ENCODE assay signal across 14 cellular contexts in genomic region chr14:24317141-24317927, GRCh38. TPM values are rescaled to one million over a fixed set of nuclear protein-coding genes. Genes with fewer than 3 reads are reported as not detected.
DNase-seq lines count a peak whose midpoint lies in the region; ATAC-seq and TF ChIP-seq lines count a peak whose summit lies in the region.
"Had no signal": no experiment of that assay in that cellular context is flagged by ENCODE, and none has a peak within 500 bp of the region (broad histone marks: within the 10 kb centered on the region; RNA-seq: fewer than 3 reads in every experiment).

No MANE protein-coding gene starts in this region.

- in situ Hi-C loops in mammary epithelial cell (cut with MboI; ENCODE audit: low sequenced_read_pairs in 2 of 2), result no loop called here
- in situ Hi-C loops in brain microvascular endothelial cell (cut with HindIII; ENCODE audit: low pct_ligation_motif_present, low sequenced_read_pairs), result no loop called here

- H3K4me3 ChIP-seq in HEK293 (ENCODE audit: low read depth, low read length) (no peak overlapping the region), mammary epithelial cell (replicated peaks in 1 of 3; ENCODE audit: insufficient read depth in 1 of 3, low read depth in 2 of 3, low read length in 3 of 3) (no peak overlapping the region), brain microvascular endothelial cell (ENCODE audit: low read depth, low read length) (no peak overlapping the region)
- H3K4me3 ChIP-seq: sigmoid colon, tibial artery had no signal

- BruUV-seq in mammary epithelial cell (replicated peaks; lab: Mats Ljungman, UMichigan), result no TSS peak

- H3K79me2 ChIP-seq in mammary epithelial cell (ENCODE audit: insufficient read depth, low read length), result no peaks in the 10 kb centered on the region

- H3K27ac ChIP-seq in HEK293 (ENCODE audit: extremely low read depth, low read depth, low read length) (no peak overlapping the region), mammary epithelial cell (ENCODE audit: insufficient read depth, low read depth, low read length) (no peak overlapping the region), brain microvascular endothelial cell (no peak overlapping the region)
- H3K27ac ChIP-seq: tibial artery had no signal

- POLR2A ChIA-PET in activated CD4-positive, alpha-beta T cell treated with anti-CD3 and anti-CD28 coated beads for 36 hours (lab: Charles Lee), result no interaction called here
- POLR2A ChIA-PET in activated CD4-positive, alpha-beta T cell treated with anti-CD3 and anti-CD28 coated beads, Interleukin-2, amount 10 ng/mL, durations not matched to agents 7 days and 5 days (lab: Charles Lee), result no interaction called here
- POLR2A ChIA-PET in HEK293 (lab: Yijun Ruan, JAX), result interaction anchor here (0.9 kb wide), 1 partner anchor 75 kb away, joined by 4 read pairs; the partner anchor contains the start of gene TINF2

- intact Hi-C loops in activated CD4-positive, alpha-beta T cell treated with anti-CD3 and anti-CD28 coated beads for 36 hours (cut with DNase I, micrococcal nuclease), result no loop called here
- intact Hi-C loops in mammary epithelial cell (cut with micrococcal nuclease), result no loop called here

- CTCF ChIA-PET in activated CD4-positive, alpha-beta T cell treated with anti-CD3 and anti-CD28 coated beads for 36 hours (lab: Charles Lee), result interaction anchor here (0.6 to 5.5 kb wide), 4 partner anchors 9 to 16 kb away, joined by 3 to 40 read pairs (median 8); partner anchors contain the start of genes CIDEB and LTB4R2
- CTCF ChIA-PET in activated CD4-positive, alpha-beta T cell treated with anti-CD3 and anti-CD28 coated beads, Interleukin-2, amount 10 ng/mL, durations not matched to agents 7 days and 5 days (lab: Charles Lee), result interaction anchor here (0.6 to 3.5 kb wide), 14 partner anchors 8 to 117 kb away, joined by 3 to 16 read pairs (median 4); partner anchors contain the start of genes CIDEB, LTB4R2, MDP1 and RIPK3
- CTCF ChIA-PET in HEK293 (lab: Yijun Ruan, JAX) (interaction anchor here (0.7 to 6.4 kb wide), 7 partner anchors 9 to 114 kb away, joined by 3 to 38 read pairs (median 9); partner anchors contain the start of genes CIDEB and TINF2), mammary epithelial cell (lab: Charles Lee; ENCODE audit: low non-redundant PET) (no interaction called here)

- peaks cover 2% of the 10 kb centered on the region for H3K36me3 Mint-ChIP-seq in activated CD4-positive, alpha-beta T cell treated with anti-CD3 and anti-CD28 coated beads for 36 hours (ENCODE audit: low read depth)
- H3K36me3 Mint-ChIP-seq in activated CD4-positive, alpha-beta T cell treated with anti-CD3 and anti-CD28 coated beads, Interleukin-2, amount 10 ng/mL, durations not matched to agents 7 days and 5 days (ENCODE audit: low read depth), result peaks cover 23% of the 10 kb centered on the region
- no peaks in the 10 kb centered on the region for H3K36me3 Mint-ChIP-seq in osteocyte (ENCODE audit: unreplicated experiment)

- WGBS in mammary epithelial cell (ENCODE audit: low coverage, missing lambda C conversion rate), result 100% methylated on average over 3 of the region's 3 CpGs

- H3K27me3 Mint-ChIP-seq in activated CD4-positive, alpha-beta T cell treated with anti-CD3 and anti-CD28 coated beads for 36 hours, result no peaks in the 10 kb centered on the region
- H3K27me3 Mint-ChIP-seq in activated CD4-positive, alpha-beta T cell treated with anti-CD3 and anti-CD28 coated beads, Interleukin-2, amount 10 ng/mL, durations not matched to agents 7 days and 5 days, result peaks cover 8% of the 10 kb centered on the region
- H3K27me3 Mint-ChIP-seq in osteocyte (ENCODE audit: unreplicated experiment), result peaks cover 6% of the 10 kb centered on the region

- TF ChIP-seq CTCF in HEK293 (tag by site-specific recombination; IDR thresholded peaks at IDR 0.05) (no peak), mammary epithelial cell (conservative IDR thresholded peaks at IDR 0.05 in 1 of 2, IDR thresholded peaks at IDR 0.05 in 1 of 2; ENCODE audit: extremely low read depth in 1 of 2, insufficient read depth in 1 of 2, low read depth in 1 of 2, low read length in 2 of 2) (no peak), osteocyte (IDR thresholded peaks at IDR 0.05) (no peak), brain microvascular endothelial cell (IDR thresholded peaks at IDR 0.05; ENCODE audit: low read depth, low read length, missing control alignments) (no peak)

- no peaks in the 10 kb centered on the region for H3K9me3 Mint-ChIP-seq in activated CD4-positive, alpha-beta T cell treated with anti-CD3 and anti-CD28 coated beads for 36 hours (ENCODE audit: low read depth)
- no peaks in the 10 kb centered on the region for H3K9me3 Mint-ChIP-seq in activated CD4-positive, alpha-beta T cell treated with anti-CD3 and anti-CD28 coated beads, Interleukin-2, amount 10 ng/mL, durations not matched to agents 7 days and 5 days
- no peaks in the 10 kb centered on the region for H3K9me3 Mint-ChIP-seq in osteocyte (ENCODE audit: unreplicated experiment)
- H3K9me3 Mint-ChIP-seq: naive thymus-derived CD4-positive, alpha-beta T cell; T-cell had no signal

- DNase-seq in activated CD4-positive, alpha-beta T cell treated with anti-CD3 and anti-CD28 coated beads for 36 hours, result no peak
- DNase-seq in activated CD4-positive, alpha-beta T cell treated with anti-CD3 and anti-CD28 coated beads, Interleukin-2, amount 10 ng/mL, durations not matched to agents 7 days and 5 days, result no peak
- DNase-seq in mammary epithelial cell (peak; percentile 68), osteocyte (ENCODE audit: extremely low spot score, unreplicated experiment) (no peak), brain microvascular endothelial cell (no peak), KG1 (lab: John Stamatoyannopoulos, UW) (no peak)
- DNase-seq in effector CD4-positive, alpha-beta T cell, result no peak
- DNase-seq: amniotic stem cell; left cardiac atrium; naive thymus-derived CD4-positive, alpha-beta T cell; T-cell; tibial artery had no signal

- H3K4me1 Mint-ChIP-seq in activated CD4-positive, alpha-beta T cell treated with anti-CD3 and anti-CD28 coated beads for 36 hours, result peaks cover 42% of the 10 kb centered on the region
- peaks cover 43% of the 10 kb centered on the region for H3K4me1 Mint-ChIP-seq in activated CD4-positive, alpha-beta T cell treated with anti-CD3 and anti-CD28 coated beads, Interleukin-2, amount 10 ng/mL, durations not matched to agents 7 days and 5 days
- H3K4me1 Mint-ChIP-seq in osteocyte (ENCODE audit: unreplicated experiment), result peaks cover 13% of the 10 kb centered on the region

- H4K20me1 ChIP-seq in mammary epithelial cell (ENCODE audit: insufficient read depth, low read length), result no peaks in the 10 kb centered on the region

- H3K4me3 Mint-ChIP-seq in activated CD4-positive, alpha-beta T cell treated with anti-CD3 and anti-CD28 coated beads for 36 hours, result no peak overlapping the region
- no peak overlapping the region for H3K4me3 Mint-ChIP-seq in activated CD4-positive, alpha-beta T cell treated with anti-CD3 and anti-CD28 coated beads, Interleukin-2, amount 10 ng/mL, durations not matched to agents 7 days and 5 days
- H3K4me3 Mint-ChIP-seq in osteocyte (ENCODE audit: unreplicated experiment), result no peak overlapping the region
- H3K4me3 Mint-ChIP-seq: T-cell had no signal

- H3K27ac Mint-ChIP-seq in activated CD4-positive, alpha-beta T cell treated with anti-CD3 and anti-CD28 coated beads for 36 hours, result peak overlapping the region; percentile 35
- no peak overlapping the region for H3K27ac Mint-ChIP-seq in activated CD4-positive, alpha-beta T cell treated with anti-CD3 and anti-CD28 coated beads, Interleukin-2, amount 10 ng/mL, durations not matched to agents 7 days and 5 days
- H3K27ac Mint-ChIP-seq in osteocyte (ENCODE audit: unreplicated experiment), result peak overlapping the region; percentile 8

- dilution Hi-C loops in mammary epithelial cell (cut with HindIII; ENCODE audit: low sequenced_read_pairs), result no loop called here

- peaks cover 0 to 8% of the 10 kb centered on the region in 2 experiments; a peak in 1 of 3 replicates for H3K36me3 ChIP-seq in HEK293 (ENCODE audit: control insufficient read depth in 2 of 2, insufficient read depth in 1 of 2, low read length in 2 of 2)
- no peaks in the 10 kb centered on the region for H3K36me3 ChIP-seq in mammary epithelial cell (ENCODE audit: insufficient read depth, low read length)
- no peaks in the 10 kb centered on the region for H3K36me3 ChIP-seq in brain microvascular endothelial cell (replicated peaks)
- H3K36me3 ChIP-seq: sigmoid colon, tibial artery had no signal

- H2AFZ ChIP-seq in mammary epithelial cell (ENCODE audit: low read depth, low read length), result no peak overlapping the region

- no peaks in the 10 kb centered on the region for H3K27me3 ChIP-seq in mammary epithelial cell (ENCODE audit: insufficient read depth, low read length)
- H3K27me3 ChIP-seq in brain microvascular endothelial cell (replicated peaks), result no peaks in the 10 kb centered on the region

- peak; percentile 54 for ATAC-seq in activated CD4-positive, alpha-beta T cell treated with anti-CD3 and anti-CD28 coated beads for 36 hours
- ATAC-seq: naive thymus-derived CD4-positive, alpha-beta T cell; T-cell had no signal

- H3K9me3 ChIP-seq in HEK293 (ENCODE audit: control insufficient read depth, insufficient read depth, low read depth, low read length), result no peaks in the 10 kb centered on the region
- H3K9me3 ChIP-seq in mammary epithelial cell (replicated peaks; ENCODE audit: insufficient read depth, low read length), result no peaks in the 10 kb centered on the region
- H3K9me3 ChIP-seq: sigmoid colon, tibial artery had no signal

- no peak overlapping the region for H3K4me2 ChIP-seq in mammary epithelial cell (ENCODE audit: insufficient read depth, low read depth, low read length)

- H3K4me1 ChIP-seq in HEK293 (ENCODE audit: control insufficient read depth, insufficient read depth, low read length) (no peaks in the 10 kb centered on the region), mammary epithelial cell (ENCODE audit: insufficient read depth, low read length) (peaks cover 29% of the 10 kb centered on the region)

- no peak overlapping the region for H3K9ac ChIP-seq in mammary epithelial cell (ENCODE audit: insufficient read depth, low read length)

RNA-seq across cellular contexts. Expression of gene LTB4R, which starts 6.0 kb away (rescaled TPM):
- 10 to 100 TPM; 10.1 to 14.2 TPM for total RNA-seq in activated CD4-positive, alpha-beta T cell treated with anti-CD3 and anti-CD28 coated beads for 36 hours
- total RNA-seq in activated CD4-positive, alpha-beta T cell treated with anti-CD3 and anti-CD28 coated beads, Interleukin-2, amount 10 ng/mL, durations not matched to agents 7 days and 5 days, result 10 to 100 TPM; 26.6 to 28.3 TPM
- total RNA-seq in mammary epithelial cell (10 to 100 TPM in 1 of 2 donors, 1 to 10 TPM in 1; 6.8 to 25.5 TPM), osteocyte (10.0 and 11.3 TPM in 2 replicates)
- polyA plus RNA-seq in mammary epithelial cell, result 9.2 TPM
- polyA minus RNA-seq in mammary epithelial cell, result 25.0 TPM

RNA-seq across cellular contexts. Expression of gene LTB4R2, which starts 7.4 kb away (rescaled TPM):
- total RNA-seq in activated CD4-positive, alpha-beta T cell treated with anti-CD3 and anti-CD28 coated beads for 36 hours, result 1 to 10 TPM; 7.5 to 9.5 TPM
- 10 to 100 TPM; 18.6 to 21.7 TPM for total RNA-seq in activated CD4-positive, alpha-beta T cell treated with anti-CD3 and anti-CD28 coated beads, Interleukin-2, amount 10 ng/mL, durations not matched to agents 7 days and 5 days
- total RNA-seq in mammary epithelial cell (10 to 100 TPM; 17.8 to 33.8 TPM), osteocyte (12.5 and 14.9 TPM in 2 replicates)
- polyA plus RNA-seq in mammary epithelial cell, result 7.3 TPM
- polyA minus RNA-seq in mammary epithelial cell, result 2.2 TPM

RNA-seq across cellular contexts. Expression of gene CIDEB, which starts 9.6 kb away (rescaled TPM):
- total RNA-seq in activated CD4-positive, alpha-beta T cell treated with anti-CD3 and anti-CD28 coated beads for 36 hours, result 10 to 100 TPM; 11.1 to 14.0 TPM
- 10 to 100 TPM; 28.7 to 30.9 TPM for total RNA-seq in activated CD4-positive, alpha-beta T cell treated with anti-CD3 and anti-CD28 coated beads, Interleukin-2, amount 10 ng/mL, durations not matched to agents 7 days and 5 days
- total RNA-seq in mammary epithelial cell, result 1 to 10 TPM; 1.3 to 2.1 TPM
- polyA plus RNA-seq in mammary epithelial cell, result 3.3 TPM
- polyA minus RNA-seq in mammary epithelial cell, result 5.4 TPM
- total RNA-seq in osteocyte, result not detected in 2 replicates

RNA-seq across cellular contexts. Expression of gene ADCY4, which starts 17.5 kb away (rescaled TPM):
- total RNA-seq in activated CD4-positive, alpha-beta T cell treated with anti-CD3 and anti-CD28 coated beads for 36 hours, result 1 to 10 TPM; 1.4 to 1.8 TPM
- total RNA-seq in activated CD4-positive, alpha-beta T cell treated with anti-CD3 and anti-CD28 coated beads, Interleukin-2, amount 10 ng/mL, durations not matched to agents 7 days and 5 days, result 1 to 10 TPM; 4.1 to 5.3 TPM
- total RNA-seq in mammary epithelial cell (under 1 TPM; 0.21 to 0.83 TPM), osteocyte (25.3 and 26.5 TPM in 2 replicates)
- polyA plus RNA-seq in mammary epithelial cell, result 0.10 TPM
- polyA minus RNA-seq in mammary epithelial cell, result not detected

RNA-seq across cellular contexts. Expression of gene NOP9, which starts 17.7 kb away (rescaled TPM):
- total RNA-seq in activated CD4-positive, alpha-beta T cell treated with anti-CD3 and anti-CD28 coated beads for 36 hours, result 10 to 100 TPM; 24.4 to 32.5 TPM
- total RNA-seq in activated CD4-positive, alpha-beta T cell treated with anti-CD3 and anti-CD28 coated beads, Interleukin-2, amount 10 ng/mL, durations not matched to agents 7 days and 5 days, result 10 to 100 TPM; 30.8 to 35.2 TPM
- total RNA-seq in mammary epithelial cell (10 to 100 TPM; 26.7 to 42.8 TPM), osteocyte (27.8 and 28.2 TPM in 2 replicates)
- 13.4 TPM for polyA plus RNA-seq in mammary epithelial cell
- 62.6 TPM for polyA minus RNA-seq in mammary epithelial cell
